8 cellular contexts compared by ENCODE assay signal in genomic region chr2:227324671-227325055, GRCh38. TPM values are rescaled to one million over a fixed set of nuclear protein-coding genes. Genes with fewer than 3 reads are reported as not detected.
DNase-seq lines count a peak whose midpoint lies in the region; ATAC-seq and TF ChIP-seq lines count a peak whose summit lies in the region.

No MANE protein-coding gene starts in this region.

- peaks cover 32% of the 10 kb centered on the region for H3K4me1 Mint-ChIP-seq in activated CD4-positive, alpha-beta memory T cell treated with anti-CD3 and anti-CD28 coated beads for 36 hours (ENCODE audit: low read depth)

- peaks cover 4% of the 10 kb centered on the region for H3K9me3 Mint-ChIP-seq in activated CD4-positive, alpha-beta memory T cell treated with anti-CD3 and anti-CD28 coated beads for 36 hours

- no peak for TF ChIP-seq CTCF in psoas muscle (IDR thresholded peaks at IDR 0.05)

- 9 to 12% (median 10%) methylated on average over 6 of the region's 6 CpGs for WGBS in psoas muscle, 3 donors

- no peaks in the 10 kb centered on the region for H3K9me3 ChIP-seq in psoas muscle

- CTCF ChIA-PET in activated CD4-positive, alpha-beta memory T cell treated with anti-CD3 and anti-CD28 coated beads for 36 hours (lab: Charles Lee) = interaction anchor here (0.6 to 1.8 kb wide), 3 partner anchors 86 to 441 kb away, joined by 3 to 4 read pairs (median 3); no protein-coding TSS in a partner anchor

- H3K27ac Mint-ChIP-seq in activated CD4-positive, alpha-beta memory T cell treated with anti-CD3 and anti-CD28 coated beads for 36 hours = peak overlapping the region; percentile 60

- peaks cover 0 to 13% of the 10 kb centered on the region in 2 donors for H3K36me3 ChIP-seq in psoas muscle (ENCODE audit: insufficient read depth in 1 of 2, low read depth in 1 of 2)

- ATAC-seq in HG03159 (IDR thresholded peaks at IDR 0.05; ENCODE audit: unreplicated experiment) (peak; percentile 17), psoas muscle (peak; percentile 12 to 55 (median 30)), GM21576 (IDR thresholded peaks at IDR 0.05; ENCODE audit: unreplicated experiment) (no peak), HG03175 (IDR thresholded peaks at IDR 0.05; ENCODE audit: unreplicated experiment) (no peak)

- peaks cover 8% of the 10 kb centered on the region for H3K36me3 Mint-ChIP-seq in activated CD4-positive, alpha-beta memory T cell treated with anti-CD3 and anti-CD28 coated beads for 36 hours

- peaks cover 15% of the 10 kb centered on the region for H3K4me1 ChIP-seq in psoas muscle

- POLR2A ChIA-PET in activated CD4-positive, alpha-beta memory T cell treated with anti-CD3 and anti-CD28 coated beads for 36 hours (lab: Charles Lee) = interaction anchor here (1.5 kb wide), 1 partner anchor 24 kb away, joined by 3 read pairs; no protein-coding TSS in a partner anchor

- peak overlapping the region; percentile 76 for H3K4me3 ChIP-seq in psoas muscle

- intact Hi-C loops in activated CD4-positive, alpha-beta memory T cell treated with anti-CD3 and anti-CD28 coated beads for 36 hours (cut with micrococcal nuclease) = loop anchor here (1.0 to 5.0 kb wide), 7 partner anchors 27 to 532 kb away; no protein-coding TSS in a partner anchor
- intact Hi-C loops in head of caudate nucleus (cut with DNase I) (loop anchor here (5.0 kb wide), 1 partner anchor 148 kb away; the partner anchor contains the start of gene AGFG1), psoas muscle (cut with DNase I) (no loop called here)

- no peaks in the 10 kb centered on the region for H3K27me3 Mint-ChIP-seq in activated CD4-positive, alpha-beta memory T cell treated with anti-CD3 and anti-CD28 coated beads for 36 hours

- peak overlapping the region; percentile 90 for H3K4me3 Mint-ChIP-seq in activated CD4-positive, alpha-beta memory T cell treated with anti-CD3 and anti-CD28 coated beads for 36 hours

- no peaks in the 10 kb centered on the region for H3K27me3 ChIP-seq in psoas muscle (ENCODE audit: insufficient read depth in 3 of 3, low read length in 2 of 3)

- H3K27ac ChIP-seq in psoas muscle = peak overlapping the region; percentile 89

- DNase-seq in NCI-H510A treated with DMSO at 0.1 percent for 48 hours (lab: John Stamatoyannopoulos, UW) = peak; percentile 89
- no peak for DNase-seq in NCI-H510A (lab: John Stamatoyannopoulos, UW)
- DNase-seq in activated CD4-positive, alpha-beta memory T cell treated with anti-CD3 and anti-CD28 coated beads for 36 hours = no peak
- peak in 28 of 42 donors; percentile 10 to 59 (median 32) for DNase-seq in head of caudate nucleus
- no peak for DNase-seq in psoas muscle

RNA-seq across cellular contexts. Expression of gene MFF, which starts 0.4 kb away (rescaled TPM):
- total RNA-seq in activated CD4-positive, alpha-beta memory T cell treated with anti-CD3 and anti-CD28 coated beads for 36 hours = 10 to 100 TPM; 73.2 to 74.1 TPM
- total RNA-seq in psoas muscle = 10 to 100 TPM; 63.8 to 80.3 (median 70.2) TPM
- polyA plus RNA-seq in psoas muscle = 100 to 1,000 TPM in 2 of 3 donors, 10 to 100 TPM in 1; 75.0 to 143 (median 116) TPM

RNA-seq across cellular contexts. Expression of gene TM4SF20, which starts 54.4 kb away (rescaled TPM):
- not detected for total RNA-seq in activated CD4-positive, alpha-beta memory T cell treated with anti-CD3 and anti-CD28 coated beads for 36 hours
- total RNA-seq in psoas muscle = not detected
- under 1 TPM in 1 of 3 donors, not detected in 2; 0.14 TPM for polyA plus RNA-seq in psoas muscle

Comparison
In these comparisons a context has a peak if more than half of its experiments do, and no peak if none do; other contexts are left out.
1. DNase-seq: peak in NCI-H510A treated with DMSO at 0.1 percent for 48 hours (single experiment) and head of caudate nucleus (28 of 42); none in NCI-H510A (single experiment), activated CD4-positive, alpha-beta memory T cell treated with anti-CD3 and anti-CD28 coated beads for 36 hours (single experiment) and psoas muscle (0 of 2).
2. ATAC-seq: peak in HG03159 (single experiment) and psoas muscle (4 of 4); none in GM21576 (single experiment) and HG03175 (single experiment).
3. intact Hi-C loops: an anchor here in activated CD4-positive, alpha-beta memory T cell treated with anti-CD3 and anti-CD28 coated beads for 36 hours (1.0 to 5.0 kb wide) and head of caudate nucleus (5.0 kb wide); none called in psoas muscle.